In the genomic region with DNA sequence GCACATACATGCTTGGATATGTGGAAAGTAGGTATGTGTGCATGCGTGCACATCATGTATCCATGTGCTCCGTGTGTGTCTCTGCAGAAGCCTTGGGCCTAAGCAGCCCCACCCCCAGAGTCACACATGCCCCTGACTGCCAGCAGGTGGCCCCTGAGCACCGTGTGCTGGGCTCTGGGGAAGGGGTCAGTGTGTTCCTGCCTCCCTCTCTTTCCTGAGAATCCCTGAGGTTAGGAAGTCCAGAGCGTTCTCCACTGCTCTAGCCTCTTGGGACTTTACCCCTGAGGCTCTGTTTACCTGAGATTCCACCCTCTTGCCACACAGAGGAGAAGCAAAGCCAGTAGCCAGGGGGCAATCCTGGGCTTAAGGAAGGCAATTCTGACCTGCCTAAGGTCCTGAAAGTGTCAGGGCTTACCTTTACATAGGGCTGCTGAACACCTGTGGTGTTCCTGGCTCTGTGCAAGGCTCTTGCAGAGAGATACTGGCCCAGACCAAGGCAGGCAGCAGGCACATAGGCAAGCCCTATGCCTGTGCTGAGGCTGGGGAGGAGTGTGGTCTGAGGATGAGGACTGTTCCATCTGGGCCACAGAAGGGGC, we compare ENCODE assay signal across 8 cellular contexts.
A peak's percentile ranks its signal among the peaks of the same experiment; 100 is the strongest.
DNase-seq lines count a peak whose midpoint lies in the region; ATAC-seq and TF ChIP-seq lines count a peak whose summit lies in the region.

No MANE protein-coding gene starts in this region.

- no peaks in the 10 kb centered on the region for H3F3A ChIP-seq in PC-9 (ENCODE audit: insufficient read depth, low read depth)

- H3K9me3 ChIP-seq in PC-9 (ENCODE audit: insufficient read depth, low read depth), result peaks cover 4% of the 10 kb centered on the region; the same call in 1 of the 2 replicates

- H3K27me3 Mint-ChIP-seq in osteocyte (ENCODE audit: unreplicated experiment), result peaks cover 8% of the 10 kb centered on the region
- H3K27me3 Mint-ChIP-seq in T-helper 2 cell treated with Interferon-gamma antibody and Interleukin-4, amounts not matched to agents 5 μg/mL and 100 μg/mL, for 36 hours (ENCODE audit: low read depth), result peaks cover 16% of the 10 kb centered on the region

- H4K20me1 ChIP-seq in PC-9 (ENCODE audit: insufficient read depth), result no peaks in the 10 kb centered on the region

- no peaks in the 10 kb centered on the region for H3K36me3 Mint-ChIP-seq in osteocyte (ENCODE audit: unreplicated experiment)
- no peaks in the 10 kb centered on the region for H3K36me3 Mint-ChIP-seq in T-helper 2 cell treated with Interferon-gamma antibody and Interleukin-4, amounts not matched to agents 5 μg/mL and 100 μg/mL, for 36 hours (ENCODE audit: low read depth)

- H3K27ac ChIP-seq in PC-9, result no peak overlapping the region

- ATAC-seq in GM18519 (IDR thresholded peaks at IDR 0.05; ENCODE audit: low FRiP score, unreplicated experiment) (peak; percentile 65), HG03159 (IDR thresholded peaks at IDR 0.05; ENCODE audit: unreplicated experiment) (peak; percentile 90)

- H3K36me3 ChIP-seq in PC-9 (ENCODE audit: low read depth), result no peaks in the 10 kb centered on the region

- DNase-seq in AG20443 (ENCODE audit: low spot score) (peak; percentile 33), PC-9 (peak; percentile 57 to 73), fibroblast of peridontal ligament (ENCODE audit: extremely low read depth) (peak; percentile 16), osteocyte (ENCODE audit: extremely low spot score, unreplicated experiment) (no peak), NCI-H2227 (lab: John Stamatoyannopoulos, UW; ENCODE audit: unreplicated experiment) (no peak)
- no peak for DNase-seq in T-helper 2 cell treated with Interferon-gamma antibody and Interleukin-4, amounts not matched to agents 5 μg/mL and 100 μg/mL, for 36 hours (ENCODE audit: low spot score)

- no peak overlapping the region for H3K4me3 ChIP-seq in PC-9

- POLR2A ChIA-PET in PC-9 (lab: Charles Lee; ENCODE audit: unreplicated experiment), result no interaction called here

- H3K4me2 ChIP-seq in PC-9, result no peak overlapping the region

- no peak overlapping the region for H3K27ac Mint-ChIP-seq in osteocyte (ENCODE audit: unreplicated experiment)
- no peak overlapping the region for H3K27ac Mint-ChIP-seq in T-helper 2 cell treated with Interferon-gamma antibody and Interleukin-4, amounts not matched to agents 5 μg/mL and 100 μg/mL, for 36 hours

- H3K4me1 Mint-ChIP-seq in osteocyte (ENCODE audit: unreplicated experiment), result no peaks in the 10 kb centered on the region
- H3K4me1 Mint-ChIP-seq in T-helper 2 cell treated with Interferon-gamma antibody and Interleukin-4, amounts not matched to agents 5 μg/mL and 100 μg/mL, for 36 hours (ENCODE audit: low read depth), result no peaks in the 10 kb centered on the region

- H3K4me3 Mint-ChIP-seq in osteocyte (ENCODE audit: unreplicated experiment), result no peak overlapping the region
- H3K4me3 Mint-ChIP-seq in T-helper 2 cell treated with Interferon-gamma antibody and Interleukin-4, amounts not matched to agents 5 μg/mL and 100 μg/mL, for 36 hours, result no peak overlapping the region

- intact Hi-C loops in PC-9 (cut with micrococcal nuclease; ENCODE audit: unreplicated experiment), result loop anchor here (1.0 to 5.0 kb wide), 3 partner anchors 521 to 1271 kb away; no protein-coding TSS in a partner anchor

- TF ChIP-seq CTCF in PC-9 (conservative IDR thresholded peaks at IDR 0.05) (peak; percentile 90), osteocyte (IDR thresholded peaks at IDR 0.05) (peak; percentile 87)

- peaks cover 12% of the 10 kb centered on the region for H3K4me1 ChIP-seq in PC-9 (replicated peaks; ENCODE audit: insufficient read depth)

- H3K9me2 ChIP-seq in PC-9 (ENCODE audit: insufficient read depth), result no peaks in the 10 kb centered on the region

- H3K79me2 ChIP-seq in PC-9 (ENCODE audit: low read depth), result no peaks in the 10 kb centered on the region

- CTCF ChIA-PET in PC-9 (lab: Charles Lee), result no interaction called here

- peaks cover 12% of the 10 kb centered on the region for H3K9me3 Mint-ChIP-seq in osteocyte (ENCODE audit: unreplicated experiment)
- H3K9me3 Mint-ChIP-seq in T-helper 2 cell treated with Interferon-gamma antibody and Interleukin-4, amounts not matched to agents 5 μg/mL and 100 μg/mL, for 36 hours, result no peaks in the 10 kb centered on the region

- no peaks in the 10 kb centered on the region for H3K27me3 ChIP-seq in PC-9 (ENCODE audit: insufficient read depth, low read depth)

- no TSS peak for BruUV-seq in PC-9 (replicated peaks; lab: Mats Ljungman, UMichigan)

- no peak overlapping the region for H2AFZ ChIP-seq in PC-9

Comparison
In these comparisons a context has a peak if more than half of its experiments do, and no peak if none do; other contexts are left out.
1. DNase-seq: peak in AG20443 (single experiment), PC-9 (2 of 2) and fibroblast of peridontal ligament (single experiment); none in osteocyte (single experiment), T-helper 2 cell treated with Interferon-gamma antibody and Interleukin-4, amounts not matched to agents 5 μg/mL and 100 μg/mL, for 36 hours (single experiment) and NCI-H2227 (single experiment).